In genomic region chr5:179614745-179615144, GRCh38 we compare ENCODE assay signal across 14 cellular contexts. TPM values are rescaled to one million over a fixed set of nuclear protein-coding genes. Genes with fewer than 3 reads are reported as not detected.
DNase-seq lines count a peak whose midpoint lies in the region; ATAC-seq and TF ChIP-seq lines count a peak whose summit lies in the region.
"Had no signal": no experiment of that assay in that cellular context is flagged by ENCODE, and none has a peak within 500 bp of the region (broad histone marks: within the 10 kb centered on the region; RNA-seq: fewer than 3 reads in every experiment).

No MANE protein-coding gene starts in this region.

- no peak for TF ChIP-seq CTCF in cardiac muscle cell (IDR thresholded peaks at IDR 0.05; ENCODE audit: low read depth, low read length)
- TF ChIP-seq CTCF in heart left ventricle (IDR thresholded peaks at IDR 0.05): no peak
- no peak for TF ChIP-seq CTCF in activated CD8-positive, alpha-beta T cell treated with anti-CD3 and anti-CD28 coated beads for 36 hours (IDR thresholded peaks at IDR 0.05)
- TF ChIP-seq CTCF in type B pancreatic cell (conservative IDR thresholded peaks at IDR 0.05): no peak
- no peak for TF ChIP-seq CTCF in lower leg skin (IDR thresholded peaks at IDR 0.05)

- H3K4me1 ChIP-seq in cardiac muscle cell (ENCODE audit: low read depth): peaks cover 3% of the 10 kb centered on the region
- H3K4me1 ChIP-seq in heart left ventricle: peaks cover 4 to 63% (median 49%) of the 10 kb centered on the region in 12 donors

- H3K27me3 ChIP-seq in cardiac muscle cell (no peaks in the 10 kb centered on the region), heart left ventricle (no peaks in the 10 kb centered on the region)
- H3K27me3 ChIP-seq: heart right ventricle had no signal

- no peaks in the 10 kb centered on the region for H3K9me3 Mint-ChIP-seq in activated CD8-positive, alpha-beta T cell treated with anti-CD3 and anti-CD28 coated beads for 36 hours
- H3K9me3 Mint-ChIP-seq in type B pancreatic cell: no peaks in the 10 kb centered on the region

- no peaks in the 10 kb centered on the region for H3K27me3 Mint-ChIP-seq in activated CD8-positive, alpha-beta T cell treated with anti-CD3 and anti-CD28 coated beads for 36 hours
- no peaks in the 10 kb centered on the region for H3K27me3 Mint-ChIP-seq in type B pancreatic cell

- H3K36me3 ChIP-seq in cardiac muscle cell: peaks cover 90% of the 10 kb centered on the region
- H3K36me3 ChIP-seq in heart left ventricle: peaks cover 6 to 100% (median 98%) of the 10 kb centered on the region in 9 donors

- WGBS in heart left ventricle, 4 donors: 52 to 62% (median 57%) methylated on average over 8 of the region's 8 CpGs
- WGBS in lower leg skin, 2 donors: 57 to 59% methylated on average over 8 of the region's 8 CpGs

- POLR2A ChIA-PET in activated CD8-positive, alpha-beta T cell treated with anti-CD3 and anti-CD28 coated beads for 36 hours (lab: Charles Lee): interaction anchor here (0.8 to 2.4 kb wide), 4 partner anchors 16 to 202 kb away, joined by 3 to 8 read pairs (median 4); partner anchors contain the start of gene CBY3

- ATAC-seq in heart left ventricle (no peak), GM18867 (IDR thresholded peaks at IDR 0.05; ENCODE audit: unreplicated experiment) (no peak)
- ATAC-seq in activated CD8-positive, alpha-beta T cell treated with anti-CD3 and anti-CD28 coated beads for 36 hours: no peak
- ATAC-seq: heart right ventricle had no signal

- H3K27ac Mint-ChIP-seq in activated CD8-positive, alpha-beta T cell treated with anti-CD3 and anti-CD28 coated beads for 36 hours: peak overlapping the region; percentile 55
- peak overlapping the region; percentile 36 for H3K27ac Mint-ChIP-seq in type B pancreatic cell

- H3K4me3 ChIP-seq in cardiac muscle cell (no peak overlapping the region), heart left ventricle (no peak overlapping the region), lower leg skin (ENCODE audit: low read depth, poor library complexity, severe bottlenecking) (no peak overlapping the region)
- H3K4me3 ChIP-seq: heart right ventricle had no signal

- peaks cover 63% of the 10 kb centered on the region for H3K4me1 Mint-ChIP-seq in activated CD8-positive, alpha-beta T cell treated with anti-CD3 and anti-CD28 coated beads for 36 hours (ENCODE audit: low read depth)
- peaks cover 39% of the 10 kb centered on the region for H3K4me1 Mint-ChIP-seq in type B pancreatic cell (ENCODE audit: unreplicated experiment)

- DNase-seq in cardiac muscle cell (ENCODE audit: low read depth in 1 of 2, low spot score in 1 of 2) (no peak), heart left ventricle (no peak), mesenteric fat pad (ENCODE audit: low spot score) (peak; percentile 24), type B pancreatic cell (ENCODE audit: extremely low spot score, unreplicated experiment) (no peak), lower leg skin (ENCODE audit: low spot score in 2 of 2) (no peak), EL (no peak)
- DNase-seq in activated CD8-positive, alpha-beta T cell treated with anti-CD3 and anti-CD28 coated beads for 36 hours: no peak
- DNase-seq: activated CD4-positive, alpha-beta T cell treated with anti-CD3 and anti-CD28 coated beads for 4 hours; central memory CD4-positive, alpha-beta T cell; effector CD8-positive, alpha-beta T cell; heart right ventricle; NCI-H2081; NCI-H524 had no signal

- H3K27ac ChIP-seq in cardiac muscle cell (peak overlapping the region; percentile 4), heart left ventricle (peak overlapping the region in 1 of 12 donors; percentile 8)
- H3K27ac ChIP-seq: heart right ventricle had no signal

- intact Hi-C loops in heart left ventricle (cut with DNase I): loop anchor here in 1 of 10 donors (10.0 kb wide), 1 partner anchor 50 kb away; no protein-coding TSS in a partner anchor
- intact Hi-C loops in activated CD8-positive, alpha-beta T cell treated with anti-CD3 and anti-CD28 coated beads for 36 hours (cut with micrococcal nuclease): no loop called here
- intact Hi-C loops in lower leg skin (cut with DNase I; ENCODE audit: low total_unique reads): no loop called here

- CTCF ChIA-PET in activated CD8-positive, alpha-beta T cell treated with anti-CD3 and anti-CD28 coated beads for 36 hours (lab: Charles Lee): interaction anchor here (1.1 kb wide), 1 partner anchor 9 kb away, joined by 3 read pairs; the partner anchor contains the start of gene HNRNPH1

- H3K36me3 Mint-ChIP-seq in activated CD8-positive, alpha-beta T cell treated with anti-CD3 and anti-CD28 coated beads for 36 hours (ENCODE audit: low read depth): peaks cover 83% of the 10 kb centered on the region
- peaks cover 73% of the 10 kb centered on the region for H3K36me3 Mint-ChIP-seq in type B pancreatic cell

- TF ChIP-seq POLR2A in heart left ventricle (IDR thresholded peaks at IDR 0.05): no peak
- TF ChIP-seq POLR2A in lower leg skin (IDR thresholded peaks at IDR 0.05): no peak

- no peaks in the 10 kb centered on the region for H3K9me3 ChIP-seq in cardiac muscle cell (ENCODE audit: low read depth)
- H3K9me3 ChIP-seq in heart left ventricle: no peaks in the 10 kb centered on the region
- H3K9me3 ChIP-seq: heart right ventricle had no signal

- no peak overlapping the region for H3K4me3 Mint-ChIP-seq in activated CD8-positive, alpha-beta T cell treated with anti-CD3 and anti-CD28 coated beads for 36 hours
- no peak overlapping the region for H3K4me3 Mint-ChIP-seq in type B pancreatic cell

RNA-seq across cellular contexts. Expression of gene HNRNPH1, which starts 8.7 kb away (rescaled TPM):
- total RNA-seq in cardiac muscle cell: 467 and 569 TPM in 2 replicates
- 119 and 126 TPM in 2 replicates for polyA plus RNA-seq in cardiac muscle cell
- total RNA-seq in heart left ventricle: 100 to 1,000 TPM; 106 to 252 (median 178) TPM
- 100 to 1,000 TPM; 126 to 195 TPM for polyA plus RNA-seq in heart left ventricle
- 100 to 1,000 TPM; 706 to 709 TPM for total RNA-seq in activated CD8-positive, alpha-beta T cell treated with anti-CD3 and anti-CD28 coated beads for 36 hours
- total RNA-seq in mesenteric fat pad: 429 TPM
- 560 and 893 TPM in 2 replicates for total RNA-seq in type B pancreatic cell (ENCODE audit: low replicate concordance)
- 100 to 1,000 TPM; 182 to 474 (median 317) TPM for total RNA-seq in lower leg skin
